Comparison of ENCODE assay signal across 13 cellular contexts in the genomic region with DNA sequence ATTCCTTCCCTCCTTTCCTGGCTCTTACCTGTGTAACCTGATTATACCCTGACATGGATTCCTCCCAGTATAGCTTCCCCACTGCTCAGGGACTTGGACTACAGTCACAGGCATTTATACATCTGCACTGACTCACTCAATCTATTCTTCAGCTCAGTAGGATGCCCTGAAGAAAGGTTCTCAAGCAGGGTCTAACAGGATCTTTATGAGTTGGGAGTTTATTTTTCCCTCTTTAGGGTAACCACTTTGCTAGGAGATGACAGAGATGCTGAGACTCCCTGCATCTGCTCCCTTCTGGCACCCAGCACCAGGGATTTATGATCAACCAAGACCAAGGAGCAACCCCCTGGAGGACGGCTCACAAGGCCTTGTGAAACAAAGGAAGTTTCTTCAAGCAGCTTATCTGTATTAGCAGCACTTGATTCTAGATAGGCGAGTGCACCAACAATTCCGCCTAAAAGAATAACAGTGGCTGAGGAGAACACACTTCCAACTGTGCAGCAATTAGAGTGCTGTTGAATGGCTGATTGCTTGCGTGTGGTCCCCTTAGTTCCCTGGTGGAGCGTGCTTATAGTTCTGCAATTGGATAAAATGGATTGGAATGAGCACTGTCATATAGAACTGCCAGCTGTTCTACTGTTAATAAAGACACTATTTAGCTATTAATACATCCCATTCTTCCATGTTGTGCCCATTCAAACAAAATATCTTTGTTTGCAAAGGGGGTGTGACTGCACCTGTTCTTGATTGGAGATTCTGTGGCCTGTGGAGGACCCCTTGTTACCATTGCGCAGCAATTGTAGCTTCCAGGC.
A peak's percentile ranks its signal among the peaks of the same experiment; 100 is the strongest.
DNase-seq lines count a peak whose midpoint lies in the region; ATAC-seq, FAIRE-seq and TF ChIP-seq lines count a peak whose summit lies in the region.
"Had no signal": no experiment of that assay in that cellular context is flagged by ENCODE, and none has a peak within 500 bp of the region (broad histone marks: within the 10 kb centered on the region; RNA-seq: fewer than 3 reads in every experiment).

No MANE protein-coding gene starts in this region.

- H3K9ac ChIP-seq in H9 (ENCODE audit: extremely low read depth, insufficient read length, low read length) = no peak overlapping the region
- H3K9ac ChIP-seq in H1 (replicated peaks in 1 of 4; ENCODE audit: extremely low read depth in 1 of 4, low read depth in 3 of 4, low read length in 3 of 4) = no peak overlapping the region
- H3K9ac ChIP-seq in neural cell (ENCODE audit: low read length) = peak overlapping the region; percentile 0
- H3K9ac ChIP-seq in Karpas-422 (ENCODE audit: low read length) = no peak overlapping the region

- peak overlapping the region in 2 of 4 experiments; percentile 1 to 6; a peak in 2 of 8 replicates for H3K4me3 ChIP-seq in H1 (ENCODE audit: extremely low read depth in 1 of 4, insufficient read depth in 2 of 4, low read depth in 3 of 4, low read length in 4 of 4)
- peak overlapping the region; percentile 4 for H3K4me3 ChIP-seq in neural cell (ENCODE audit: low read length)
- no peak overlapping the region for H3K4me3 ChIP-seq in Karpas-422 (ENCODE audit: low read length)
- H3K4me3 ChIP-seq: esophagus squamous epithelium, right lobe of liver had no signal

- H2BK12ac ChIP-seq in H9 (ENCODE audit: insufficient read length, low read depth, low read length) = no peak overlapping the region
- H2BK12ac ChIP-seq in H1 (ENCODE audit: low read depth, low read length) = no peak overlapping the region

- TF ChIP-seq EP300 in H1 (IDR thresholded peaks at IDR 0.05; ENCODE audit: borderline replicate concordance in 1 of 2, low read depth in 2 of 2, low read length in 2 of 2) (no peak), neural cell (conservative IDR thresholded peaks at IDR 0.05; ENCODE audit: poor library complexity, severe bottlenecking) (no peak)

- no peak overlapping the region for H3T11ph ChIP-seq in H9 (ENCODE audit: low read length)

- H3K4me1 ChIP-seq in H9 (ENCODE audit: insufficient read depth, low read length) = peaks cover 19% of the 10 kb centered on the region; the same call in 1 of the 2 replicates
- peaks cover 1 to 20% (median 17%) of the 10 kb centered on the region in 4 experiments; a peak in 5 of 7 replicates for H3K4me1 ChIP-seq in H1 (replicated peaks in 1 of 4; ENCODE audit: control insufficient read depth in 3 of 4, insufficient read depth in 4 of 4, low read length in 3 of 4)
- no peaks in the 10 kb centered on the region for H3K4me1 ChIP-seq in Karpas-422 (ENCODE audit: low read length)
- H3K4me1 ChIP-seq: right lobe of liver had no signal

- no peak overlapping the region for H4K8ac ChIP-seq in H9 (replicated peaks; ENCODE audit: insufficient read length, low read depth, low read length)
- H4K8ac ChIP-seq in H1 (ENCODE audit: extremely low read depth, insufficient read depth, low read length) = no peak overlapping the region

- no peak overlapping the region for H3K14ac ChIP-seq in H9 (ENCODE audit: insufficient read depth, low read length)
- no peak overlapping the region for H3K14ac ChIP-seq in H1 (ENCODE audit: insufficient read length)

- H2BK20ac ChIP-seq in H9 (ENCODE audit: low read depth, low read length, poor library complexity, severe bottlenecking) = no peak overlapping the region
- H2BK20ac ChIP-seq in H1 (ENCODE audit: low read length) = no peak overlapping the region; the same call in 1 of the 2 replicates

- no peak for TF ChIP-seq RAD21 in H1 (IDR thresholded peaks at IDR 0.05 in 1 of 2, conservative IDR thresholded peaks at IDR 0.05 in 1 of 2; ENCODE audit: low read depth in 2 of 2, low read length in 2 of 2)
- TF ChIP-seq RAD21 in neural cell (conservative IDR thresholded peaks at IDR 0.05) = no peak

- no peak overlapping the region for H2AFZ ChIP-seq in H9 (ENCODE audit: low read length)
- no peak overlapping the region for H2AFZ ChIP-seq in H1 (ENCODE audit: low read length)
- H2AFZ ChIP-seq in neural cell (ENCODE audit: low read depth, low read length) = no peak overlapping the region
- no peak overlapping the region for H2AFZ ChIP-seq in Karpas-422 (ENCODE audit: low read length)

- H4K91ac ChIP-seq in H9 (ENCODE audit: insufficient read length, low read depth, low read length) (no peak overlapping the region), H1 (replicated peaks; ENCODE audit: insufficient read length, low read length) (no peak overlapping the region)

- no peaks in the 10 kb centered on the region for H4K20me1 ChIP-seq in H9 (ENCODE audit: control insufficient read depth, insufficient read depth, insufficient read length)
- H4K20me1 ChIP-seq in H1 (replicated peaks in 1 of 2; ENCODE audit: control insufficient read depth in 1 of 2, insufficient read depth in 2 of 2, low read length in 2 of 2) = no peaks in the 10 kb centered on the region
- no peaks in the 10 kb centered on the region for H4K20me1 ChIP-seq in neural cell (ENCODE audit: insufficient read depth)
- H4K20me1 ChIP-seq in Karpas-422 (ENCODE audit: insufficient read depth, low read depth, low read length) = no peaks in the 10 kb centered on the region

- H3K23ac ChIP-seq in H9 (ENCODE audit: insufficient read length, low read depth, low read length) (no peak overlapping the region), H1 (ENCODE audit: insufficient read length) (no peak overlapping the region)

- CTCF ChIA-PET in H1 (lab: Charles Lee; ENCODE audit: partially characterized antibody) = interaction anchor here (0.7 to 1.8 kb wide), 2 partner anchors 10 to 26 kb away, joined by 3 to 6 read pairs; no protein-coding TSS in a partner anchor

- H3K36me3 ChIP-seq in H1 (ENCODE audit: control insufficient read depth in 2 of 4, insufficient read depth in 4 of 4, low read length in 3 of 4) = no peaks in the 10 kb centered on the region
- H3K36me3 ChIP-seq in neural cell (ENCODE audit: insufficient read depth, low read length) = no peaks in the 10 kb centered on the region
- H3K36me3 ChIP-seq in Karpas-422 (ENCODE audit: insufficient read depth, low read length) = no peaks in the 10 kb centered on the region
- H3K36me3 ChIP-seq: esophagus squamous epithelium, right lobe of liver had no signal

- no peak overlapping the region for H3K4ac ChIP-seq in H9 (ENCODE audit: low read depth, low read length)
- no peak overlapping the region for H3K4ac ChIP-seq in H1 (replicated peaks; ENCODE audit: insufficient read length, low read depth, low read length)

- H3K27me3 ChIP-seq in H9 (ENCODE audit: insufficient read depth, low read length) (no peaks in the 10 kb centered on the region), H1 (replicated peaks in 1 of 4; ENCODE audit: control insufficient read depth in 3 of 4, extremely low read depth in 1 of 4, insufficient read depth in 3 of 4, low read length in 3 of 4) (no peaks in the 10 kb centered on the region), neural cell (ENCODE audit: insufficient read depth, low read depth, low read length) (no peaks in the 10 kb centered on the region), Karpas-422 (ENCODE audit: low read length) (no peaks in the 10 kb centered on the region)
- H3K27me3 ChIP-seq: right lobe of liver had no signal

- H2AK5ac ChIP-seq in H9 (ENCODE audit: insufficient read length, low read length) (no peak overlapping the region), H1 (ENCODE audit: low read depth, low read length) (no peak overlapping the region)

- H3K4me1 Mint-ChIP-seq in H9 = peaks cover 8 to 17% of the 10 kb centered on the region in 2 experiments; a peak in 3 of 4 replicates
- H3K4me1 Mint-ChIP-seq: CD4-positive, CD25-positive, alpha-beta regulatory T cell had no signal

- no peaks in the 10 kb centered on the region; the same call in 1 of the 2 replicates for H3K27me3 Mint-ChIP-seq in H9 (ENCODE audit: low read depth)

- no CpG with 5 or more reads among the region's 6 CpGs for WGBS in H9 (ENCODE audit: extremely low coverage, insufficient read length, low lambda C conversion rate)
- 30% methylated on average over 6 of the region's 6 CpGs; no CpG with 5 or more reads in 1 of the 2 experiments for WGBS in H1 (ENCODE audit: extremely low coverage in 1 of 2, insufficient coverage in 1 of 2, insufficient read length in 1 of 2, insufficient replicate concordance in 2 of 2, low coverage in 1 of 2, low lambda C conversion rate in 2 of 2, missing lambda C conversion rate in 1 of 2), 2 experiments

- H3K56ac ChIP-seq in H9 (ENCODE audit: insufficient read length, low read depth, low read length) = no peak overlapping the region
- H3K56ac ChIP-seq in H1 (replicated peaks; ENCODE audit: insufficient read length, low read depth, low read length) = no peak overlapping the region

- H3F3A ChIP-seq in neural cell (ENCODE audit: insufficient read depth, low read length, poor library complexity, severe bottlenecking) = no peaks in the 10 kb centered on the region

- H3K23me2 ChIP-seq in H9 (ENCODE audit: insufficient read length, low read depth, low read length, poor library complexity, severe bottlenecking) (no peaks in the 10 kb centered on the region), H1 (ENCODE audit: low read depth, low read length) (no peaks in the 10 kb centered on the region)

- H3K4me3 Mint-ChIP-seq in H9 = no peak overlapping the region
- H3K4me3 Mint-ChIP-seq: CD4-positive, CD25-positive, alpha-beta regulatory T cell had no signal

- no peak overlapping the region for H4K5ac ChIP-seq in H9 (ENCODE audit: insufficient read length, low read depth, low read length)
- H4K5ac ChIP-seq in H1 (ENCODE audit: insufficient read length, low read depth, low read length) = no peak overlapping the region

- no peak overlapping the region for H2BK120ac ChIP-seq in H9 (ENCODE audit: low read depth, low read length, poor library complexity, severe bottlenecking)
- no peak overlapping the region for H2BK120ac ChIP-seq in H1 (replicated peaks; ENCODE audit: low read depth, low read length)

- H3K18ac ChIP-seq in H9 (ENCODE audit: insufficient read length, low read depth, low read length) (no peak overlapping the region), H1 (ENCODE audit: extremely low read depth, low read length) (no peak overlapping the region)

- H3K4me2 ChIP-seq in H9 (ENCODE audit: insufficient read depth, insufficient read length, low read length) (no peak overlapping the region), H1 (ENCODE audit: insufficient read depth in 1 of 2, low read depth in 2 of 2, low read length in 2 of 2) (peak overlapping the region; percentile 36 to 55), neural cell (ENCODE audit: low read length) (peak overlapping the region; percentile 8), Karpas-422 (ENCODE audit: low read depth, low read length, poor library complexity, severe bottlenecking) (no peak overlapping the region)

- ATAC-seq in HG03095 (IDR thresholded peaks at IDR 0.05; ENCODE audit: unreplicated experiment) = no peak
- ATAC-seq: left lobe of liver, right lobe of liver had no signal

- peaks cover 0 to 8% of the 10 kb centered on the region in 2 experiments; a peak in 2 of 5 replicates for H3K9me3 Mint-ChIP-seq in H9

- peak overlapping the region; percentile 25 for H3K27ac ChIP-seq in H9 (ENCODE audit: insufficient read length, low read depth, low read length)
- H3K27ac ChIP-seq in H1 (ENCODE audit: low read depth, low read length) = no peak overlapping the region
- peak overlapping the region; percentile 50 for H3K27ac ChIP-seq in neural cell (ENCODE audit: low read length)
- no peak overlapping the region for H3K27ac ChIP-seq in Karpas-422 (ENCODE audit: low read length)
- H3K27ac ChIP-seq: esophagus squamous epithelium, right lobe of liver had no signal

- no peak overlapping the region for H3K27ac Mint-ChIP-seq in H9
- H3K27ac Mint-ChIP-seq: CD4-positive, CD25-positive, alpha-beta regulatory T cell had no signal

- FAIRE-seq in H1 (lab: Jason Lieb, UNC) = peak; percentile 42

- TF ChIP-seq POLR2A in H1 (IDR thresholded peaks at IDR 0.05; ENCODE audit: control extremely low read depth in 1 of 2, low read depth in 2 of 2, low read length in 2 of 2) = no peak

- H2BK15ac ChIP-seq in H9 (ENCODE audit: low read depth, low read length) (no peak overlapping the region), H1 (ENCODE audit: low read length) (no peak overlapping the region)

- DNase-seq in H9 (peak; percentile 38), NCI-H2227 treated with DMSO at 0.1 percent for 48 hours (lab: John Stamatoyannopoulos, UW) (peak; percentile 27), H1 (ENCODE audit: low read depth in 1 of 2, low spot score in 2 of 2) (peak; percentile 31 to 51), NCI-H2029 treated with DMSO at 0.1 percent for 48 hours (lab: John Stamatoyannopoulos, UW) (no peak), dermis blood vessel endothelial cell (no peak), Karpas-422 (no peak)
- DNase-seq: amniotic stem cell; CD4-positive, CD25-positive, alpha-beta regulatory T cell; esophagus squamous epithelium; right lobe of liver had no signal

- H3K36me3 Mint-ChIP-seq in H9 (ENCODE audit: insufficient read depth in 1 of 3, low read depth in 3 of 3) = peaks cover 0 to 5% (median 0%) of the 10 kb centered on the region in 3 experiments; a peak in 3 of 7 replicates
- H3K36me3 Mint-ChIP-seq: CD4-positive, CD25-positive, alpha-beta regulatory T cell had no signal

- H2BK5ac ChIP-seq in H9 (ENCODE audit: insufficient read length, low read length) (no peak overlapping the region), H1 (ENCODE audit: low read depth, low read length) (peak overlapping the region; percentile 28; the same call in 1 of the 2 replicates)

- TF ChIP-seq CTCF in H9 (conservative IDR thresholded peaks at IDR 0.05) = no peak
- no peak for TF ChIP-seq CTCF in H1 (IDR thresholded peaks at IDR 0.05; ENCODE audit: control extremely low read depth in 1 of 3, insufficient read depth in 1 of 3, low read depth in 1 of 3, low read length in 3 of 3)
- TF ChIP-seq CTCF in neural cell (IDR thresholded peaks at IDR 0.05; ENCODE audit: poor library complexity, severe bottlenecking) = no peak

- POLR2A ChIA-PET in H1 (lab: Charles Lee; ENCODE audit: partially characterized antibody) = interaction anchor here (2.1 kb wide), 1 partner anchor 25 kb away, joined by 4 read pairs; no protein-coding TSS in a partner anchor

- H3K79me1 ChIP-seq in H9 (ENCODE audit: insufficient read depth, low read depth, low read length, poor library complexity, severe bottlenecking) (no peaks in the 10 kb centered on the region), H1 (ENCODE audit: low read depth, low read length) (no peaks in the 10 kb centered on the region)

- H3K9me3 ChIP-seq in H9 (ENCODE audit: control insufficient read depth, low read depth, low read length) (no peaks in the 10 kb centered on the region), H1 (ENCODE audit: insufficient read depth in 2 of 2, low read depth in 1 of 2, low read length in 1 of 2) (no peaks in the 10 kb centered on the region), neural cell (ENCODE audit: low read length) (no peaks in the 10 kb centered on the region), Karpas-422 (ENCODE audit: low read length) (no peaks in the 10 kb centered on the region)
- H3K9me3 ChIP-seq: esophagus squamous epithelium, right lobe of liver had no signal

- H3K79me2 ChIP-seq in H9 (ENCODE audit: insufficient read depth, low read length) = no peaks in the 10 kb centered on the region
- no peaks in the 10 kb centered on the region for H3K79me2 ChIP-seq in H1 (ENCODE audit: control insufficient read depth in 1 of 2, insufficient read depth in 2 of 2, low read length in 2 of 2)
- H3K79me2 ChIP-seq in neural cell (replicated peaks; ENCODE audit: insufficient read depth, low read length) = no peaks in the 10 kb centered on the region
- H3K79me2 ChIP-seq in Karpas-422 (ENCODE audit: low read length) = no peaks in the 10 kb centered on the region

- H3K9me2 ChIP-seq in neural cell (ENCODE audit: insufficient read depth, low read length) (no peaks in the 10 kb centered on the region), Karpas-422 (replicated peaks; ENCODE audit: insufficient read depth, low read length) (no peaks in the 10 kb centered on the region)

Comparison
In these comparisons a context has a peak if more than half of its experiments do, and no peak if none do; other contexts are left out.
1. DNase-seq: peak in H9 (single experiment), NCI-H2227 treated with DMSO at 0.1 percent for 48 hours (single experiment) and H1 (2 of 2); none in NCI-H2029 treated with DMSO at 0.1 percent for 48 hours (single experiment), dermis blood vessel endothelial cell (single experiment) and Karpas-422 (single experiment).
2. H3K27ac ChIP-seq: peak in H9 (single experiment) and neural cell (single experiment); none in H1 (single experiment) and Karpas-422 (single experiment).
3. H3K4me2 ChIP-seq: peak in H1 (2 of 2) and neural cell (single experiment); none in H9 (single experiment) and Karpas-422 (single experiment).